Comparison of ENCODE assay signal across 20 cellular contexts in genomic region chr9:8762676-8763075, GRCh38.
DNase-seq lines count a peak whose midpoint lies in the region; TF ChIP-seq lines count a peak whose summit lies in the region.
"Had no signal": no experiment of that assay in that cellular context is flagged by ENCODE, and none has a peak within 500 bp of the region (broad histone marks: within the 10 kb centered on the region; RNA-seq: fewer than 3 reads in every experiment).

No MANE protein-coding gene starts in this region.

- H2BK12ac ChIP-seq in H9 (ENCODE audit: insufficient read length, low read depth, low read length) = no peak overlapping the region

- H3K4me2 ChIP-seq in H9 (ENCODE audit: insufficient read depth, insufficient read length, low read length) = no peak overlapping the region

- H3K9ac ChIP-seq in H9 (ENCODE audit: extremely low read depth, insufficient read length, low read length) = no peak overlapping the region
- H3K9ac ChIP-seq: parathyroid adenoma had no signal

- no peak overlapping the region for H3K4me3 Mint-ChIP-seq in H9
- H3K4me3 Mint-ChIP-seq: activated naive CD4-positive, alpha-beta T cell treated with anti-CD3 and anti-CD28 coated beads, Interleukin-2, amount 50 U/mL, for 24 hours; CD4-positive, alpha-beta memory T cell; dendritic cell treated with granulocyte-macrophage colony-stimulating factor and Interleukin-4, amounts not matched to agents 40 ng/mL and 50 ng/mL, for 4 days had no signal

- H2BK120ac ChIP-seq in H9 (ENCODE audit: low read depth, low read length, poor library complexity, severe bottlenecking) = no peak overlapping the region

- H3K4me1 Mint-ChIP-seq in H9 = peaks cover 10 to 18% of the 10 kb centered on the region in 2 experiments
- H3K4me1 Mint-ChIP-seq: activated naive CD4-positive, alpha-beta T cell treated with anti-CD3 and anti-CD28 coated beads, Interleukin-2, amount 50 U/mL, for 24 hours; CD4-positive, alpha-beta memory T cell had no signal

- H3K4me3 ChIP-seq in kidney epithelial cell (ENCODE audit: low read depth, low read length) = no peak overlapping the region
- no peak overlapping the region for H3K4me3 ChIP-seq in transverse colon
- H3K4me3 ChIP-seq: cardiac muscle cell had no signal

- H3K36me3 ChIP-seq in kidney epithelial cell (ENCODE audit: control insufficient read depth, insufficient read depth, low read length) (no peaks in the 10 kb centered on the region), transverse colon (no peaks in the 10 kb centered on the region)
- H3K36me3 ChIP-seq: cardiac muscle cell had no signal

- H3K27ac ChIP-seq in H9 (ENCODE audit: insufficient read length, low read depth, low read length) (no peak overlapping the region), transverse colon (no peak overlapping the region)
- H3K27ac ChIP-seq: cardiac muscle cell, parathyroid adenoma had no signal

- H2BK15ac ChIP-seq in H9 (ENCODE audit: low read depth, low read length) = no peak overlapping the region

- no peak for TF ChIP-seq EP300 in transverse colon (IDR thresholded peaks at IDR 0.05; ENCODE audit: low read depth)

- H3K4me1 ChIP-seq in H9 (ENCODE audit: insufficient read depth, low read length) (no peaks in the 10 kb centered on the region; the same call in 1 of the 2 replicates), transverse colon (peaks cover 0 to 5% (median 0%) of the 10 kb centered on the region in 4 donors)
- H3K4me1 ChIP-seq: parathyroid adenoma had no signal

- H3T11ph ChIP-seq in H9 (ENCODE audit: low read length) = no peak overlapping the region

- intact Hi-C loops in transverse colon (cut with DNase I; ENCODE audit: low total_unique reads) = no loop called here

- no peak for TF ChIP-seq POLR2A in transverse colon (IDR thresholded peaks at IDR 0.05)

- no peak overlapping the region for H4K8ac ChIP-seq in H9 (replicated peaks; ENCODE audit: insufficient read length, low read depth, low read length)

- TF ChIP-seq CTCF in H9 (conservative IDR thresholded peaks at IDR 0.05) (peak; percentile 35; the same call in 2 of the 3 replicates), kidney epithelial cell (IDR thresholded peaks at IDR 0.05; ENCODE audit: insufficient read depth, low read length, poor library complexity, severe bottlenecking) (peak; percentile 6), transverse colon (IDR thresholded peaks at IDR 0.05) (peak in 4 of 5 experiments; percentile 13 to 39 (median 20))

- no peak overlapping the region for H2BK5ac ChIP-seq in H9 (ENCODE audit: insufficient read length, low read length)

- no peak overlapping the region for H3K23ac ChIP-seq in H9 (ENCODE audit: insufficient read length, low read depth, low read length)

- H2AK5ac ChIP-seq in H9 (ENCODE audit: insufficient read length, low read length) = no peak overlapping the region

- no peaks in the 10 kb centered on the region for H3K27me3 Mint-ChIP-seq in H9 (ENCODE audit: low read depth)
- H3K27me3 Mint-ChIP-seq: activated naive CD4-positive, alpha-beta T cell treated with anti-CD3 and anti-CD28 coated beads, Interleukin-2, amount 50 U/mL, for 24 hours; CD4-positive, alpha-beta memory T cell; dendritic cell treated with granulocyte-macrophage colony-stimulating factor and Interleukin-4, amounts not matched to agents 40 ng/mL and 50 ng/mL, for 4 days had no signal

- H3K14ac ChIP-seq in H9 (ENCODE audit: insufficient read depth, low read length) = no peak overlapping the region

- in situ Hi-C loops in SK-MEL-5 (cut with HindIII; ENCODE audit: low pct_unique_long_range_greater_than_20kb, low sequenced_read_pairs) (no loop called here), transverse colon (cut with MboI; ENCODE audit: low pct_ligation_motif_present in 1 of 4, low pct_unique_long_range_greater_than_20kb in 1 of 4, low sequenced_read_pairs in 3 of 4) (loop anchor here in 1 of 4 donors (10.0 kb wide), 1 partner anchor 58 kb away; no protein-coding TSS in a partner anchor)

- H3K23me2 ChIP-seq in H9 (ENCODE audit: insufficient read length, low read depth, low read length, poor library complexity, severe bottlenecking) = no peaks in the 10 kb centered on the region

- H4K20me1 ChIP-seq in H9 (ENCODE audit: control insufficient read depth, insufficient read depth, insufficient read length) = no peaks in the 10 kb centered on the region

- no peaks in the 10 kb centered on the region for H3K27me3 ChIP-seq in H9 (ENCODE audit: insufficient read depth, low read length)
- H3K27me3 ChIP-seq in kidney epithelial cell (ENCODE audit: control insufficient read depth, insufficient read depth, low read length) = no peaks in the 10 kb centered on the region
- H3K27me3 ChIP-seq in transverse colon = no peaks in the 10 kb centered on the region
- H3K27me3 ChIP-seq: cardiac muscle cell had no signal

- no peak overlapping the region for H3K4ac ChIP-seq in H9 (ENCODE audit: low read depth, low read length)

- no peaks in the 10 kb centered on the region for H3K79me2 ChIP-seq in H9 (ENCODE audit: insufficient read depth, low read length)
- H3K79me2 ChIP-seq: parathyroid adenoma had no signal

- no peak overlapping the region for H2BK20ac ChIP-seq in H9 (ENCODE audit: low read depth, low read length, poor library complexity, severe bottlenecking)

- no peak overlapping the region for H4K91ac ChIP-seq in H9 (ENCODE audit: insufficient read length, low read depth, low read length)

- H3K27ac Mint-ChIP-seq in H9 = no peak overlapping the region; a peak in 3 of 7 replicates
- H3K27ac Mint-ChIP-seq: activated naive CD4-positive, alpha-beta T cell treated with anti-CD3 and anti-CD28 coated beads, Interleukin-2, amount 50 U/mL, for 24 hours; CD4-positive, alpha-beta memory T cell; dendritic cell treated with granulocyte-macrophage colony-stimulating factor and Interleukin-4, amounts not matched to agents 40 ng/mL and 50 ng/mL, for 4 days had no signal

- no CpG with 5 or more reads among the region's 4 CpGs for WGBS in H9 (ENCODE audit: extremely low coverage, insufficient read length, low lambda C conversion rate)
- WGBS in transverse colon (ENCODE audit: low coverage in 1 of 2), 2 donors = 36 to 100% methylated on average over 1 to 4 of the region's 4 CpGs

- H2AFZ ChIP-seq in H9 (ENCODE audit: low read length) = no peak overlapping the region
- H2AFZ ChIP-seq: parathyroid adenoma had no signal

- no peaks in the 10 kb centered on the region for H3K9me3 Mint-ChIP-seq in H9
- H3K9me3 Mint-ChIP-seq: activated naive CD4-positive, alpha-beta T cell treated with anti-CD3 and anti-CD28 coated beads, Interleukin-2, amount 50 U/mL, for 24 hours; CD4-positive, alpha-beta memory T cell; dendritic cell treated with granulocyte-macrophage colony-stimulating factor and Interleukin-4, amounts not matched to agents 40 ng/mL and 50 ng/mL, for 4 days had no signal

- H3K56ac ChIP-seq in H9 (ENCODE audit: insufficient read length, low read depth, low read length) = no peak overlapping the region

- DNase-seq in H9 (peak; percentile 38), SK-MEL-5 (ENCODE audit: low read depth, low spot score) (peak; percentile 39), kidney epithelial cell (ENCODE audit: low read depth) (no peak), transverse colon (peak; percentile 18), SIG-M5 treated with dmso at 0.1 percent for 504 hours (lab: John Stamatoyannopoulos, UW; ENCODE audit: unreplicated experiment) (no peak), AML-193 (lab: John Stamatoyannopoulos, UW) (no peak)
- no peak for DNase-seq in activated naive CD4-positive, alpha-beta T cell treated with anti-CD3 and anti-CD28 coated beads, Interleukin-2, amount 50 U/mL, for 16 hours
- DNase-seq: activated CD4-positive, alpha-beta T cell treated with anti-CD3 and anti-CD28 coated beads, Interleukin-2, amount 50 U/mL, for 1 hour; aorta; CD4-positive, alpha-beta memory T cell; Kasumi-1; NCI-H187; right cardiac atrium; stimulated activated CD4-positive, alpha-beta T cell treated with anti-CD3 and anti-CD28 coated beads, Interleukin-4, amount 100 ng/mL, for 4 hours; stimulated activated naive CD4-positive, alpha-beta T cell; T1000 had no signal

- H3K18ac ChIP-seq in H9 (ENCODE audit: insufficient read length, low read depth, low read length) = no peak overlapping the region

- no peak overlapping the region for H4K5ac ChIP-seq in H9 (ENCODE audit: insufficient read length, low read depth, low read length)

- no peaks in the 10 kb centered on the region for H3K79me1 ChIP-seq in H9 (ENCODE audit: insufficient read depth, low read depth, low read length, poor library complexity, severe bottlenecking)

- H3K36me3 Mint-ChIP-seq in H9 (ENCODE audit: insufficient read depth in 1 of 3, low read depth in 3 of 3) = peaks cover 0 to 10% (median 0%) of the 10 kb centered on the region in 3 experiments; a peak in 3 of 7 replicates
- H3K36me3 Mint-ChIP-seq: activated naive CD4-positive, alpha-beta T cell treated with anti-CD3 and anti-CD28 coated beads, Interleukin-2, amount 50 U/mL, for 24 hours; CD4-positive, alpha-beta memory T cell had no signal

- H3K9me3 ChIP-seq in H9 (ENCODE audit: control insufficient read depth, low read depth, low read length) (no peaks in the 10 kb centered on the region), transverse colon (no peaks in the 10 kb centered on the region)

Comparison
In these comparisons a context has a peak if more than half of its experiments do, and no peak if none do; other contexts are left out.
1. DNase-seq: peak in H9 (single experiment), SK-MEL-5 (single experiment) and transverse colon (single experiment); none in kidney epithelial cell (single experiment), SIG-M5 treated with dmso at 0.1 percent for 504 hours (single experiment), activated naive CD4-positive, alpha-beta T cell treated with anti-CD3 and anti-CD28 coated beads, Interleukin-2, amount 50 U/mL, for 16 hours (single experiment) and AML-193 (0 of 2).
2. Peak in every context shown above with its lines, with median percentiles within 50 percentile points of each other: CTCF ChIP-seq.